In the genomic region with DNA sequence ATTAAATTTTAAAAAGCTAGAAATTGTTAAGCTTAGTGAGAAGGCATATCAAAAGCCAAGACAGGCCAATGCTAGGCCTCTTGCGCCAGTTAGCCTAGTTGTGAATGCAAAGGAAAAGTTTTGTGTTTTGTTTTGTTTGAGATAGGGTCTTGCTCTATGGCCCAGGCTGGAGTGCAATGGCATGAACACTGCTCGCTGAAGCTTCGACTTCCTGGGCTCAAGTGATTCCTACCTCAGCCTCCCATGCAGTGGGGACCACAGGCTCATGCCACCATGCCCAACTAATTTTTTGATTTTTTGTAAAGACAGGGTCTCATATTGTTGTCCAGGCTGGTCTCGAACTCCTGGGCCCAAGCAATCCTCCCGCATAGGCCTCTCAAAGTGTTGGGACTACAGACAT, we compare ENCODE assay signal across 21 cellular contexts. TPM values are rescaled to one million over a fixed set of nuclear protein-coding genes. Genes with fewer than 3 reads are reported as not detected.
A peak's percentile ranks its signal among the peaks of the same experiment; 100 is the strongest.
DNase-seq lines count a peak whose midpoint lies in the region; ATAC-seq and TF ChIP-seq lines count a peak whose summit lies in the region.
"Had no signal": no experiment of that assay in that cellular context is flagged by ENCODE, and none has a peak within 500 bp of the region (broad histone marks: within the 10 kb centered on the region; RNA-seq: fewer than 3 reads in every experiment).

No MANE protein-coding gene starts in this region.

- 64 to 74% methylated on average over 4 to 5 of the region's 5 CpGs for WGBS in esophagus squamous epithelium, 2 donors

- TF ChIP-seq POLR2A in breast epithelium (IDR thresholded peaks at IDR 0.05), result no peak
- TF ChIP-seq POLR2A in esophagus squamous epithelium (IDR thresholded peaks at IDR 0.05), result no peak

- H3K27ac Mint-ChIP-seq in MCF 10A (ENCODE audit: low read depth, unreplicated experiment) (peak overlapping the region; percentile 23), WTC11 (no peak overlapping the region), endothelial cell (ENCODE audit: unreplicated experiment) (peak overlapping the region; percentile 58)
- H3K27ac Mint-ChIP-seq: B cell; CD4-positive, CD25-positive, alpha-beta regulatory T cell; CD8-positive, alpha-beta T cell had no signal

- H3K36me3 Mint-ChIP-seq in MCF 10A (ENCODE audit: insufficient read depth, unreplicated experiment), result peaks cover 5% of the 10 kb centered on the region
- H3K36me3 Mint-ChIP-seq in WTC11, result peaks cover 8% of the 10 kb centered on the region; the same call in 1 of the 2 replicates
- H3K36me3 Mint-ChIP-seq in endothelial cell (ENCODE audit: low read depth, unreplicated experiment), result peaks cover 4% of the 10 kb centered on the region

- CTCF ChIA-PET in MCF 10A (lab: Yijun Ruan, JAX) (interaction anchor here (1.6 kb wide), 1 partner anchor 125 kb away, joined by 3 read pairs; no protein-coding TSS in a partner anchor), HEK293 (lab: Yijun Ruan, JAX) (no interaction called here), WTC11 (lab: Charles Lee) (no interaction called here)

- H3K4me1 Mint-ChIP-seq in MCF 10A (ENCODE audit: insufficient read depth, unreplicated experiment), result peaks cover 28% of the 10 kb centered on the region
- H3K4me1 Mint-ChIP-seq in WTC11, result peaks cover 43% of the 10 kb centered on the region
- H3K4me1 Mint-ChIP-seq in endothelial cell (ENCODE audit: unreplicated experiment), result peaks cover 17% of the 10 kb centered on the region

- H3K27ac ChIP-seq in breast epithelium (no peak overlapping the region), HEK293 (ENCODE audit: extremely low read depth, low read depth, low read length) (no peak overlapping the region), esophagus squamous epithelium (no peak overlapping the region)
- H3K27ac ChIP-seq: 22Rv1, BLaER1, C4-2B had no signal

- no peaks in the 10 kb centered on the region for H3K4me1 ChIP-seq in breast epithelium
- no peaks in the 10 kb centered on the region for H3K4me1 ChIP-seq in HEK293 (ENCODE audit: control insufficient read depth, insufficient read depth, low read length)
- H3K4me1 ChIP-seq in esophagus squamous epithelium, result peaks cover 10 to 53% (median 15%) of the 10 kb centered on the region in 3 donors
- H3K4me1 ChIP-seq: HAP-1 had no signal

- no TSS peak for BruUV-seq in MCF 10A (replicated peaks; lab: Mats Ljungman, UMichigan)

- H3K4me3 ChIP-seq in breast epithelium (no peak overlapping the region), HEK293 (ENCODE audit: low read depth, low read length) (no peak overlapping the region), esophagus squamous epithelium (no peak overlapping the region)
- H3K4me3 ChIP-seq: BLaER1, GM12878, HAP-1 had no signal

- DNase-seq in MCF 10A (ENCODE audit: unreplicated experiment) (no peak), breast epithelium (ENCODE audit: low spot score in 2 of 2) (no peak), WTC11 (ENCODE audit: low spot score) (no peak), endothelial cell (ENCODE audit: low spot score) (no peak), esophagus squamous epithelium (lab: John Stamatoyannopoulos, UW) (no peak)
- DNase-seq: CD4-positive, CD25-positive, alpha-beta regulatory T cell; CD8-positive, alpha-beta T cell; DMS 273 treated with DMSO at 0.1 percent for 48 hours; DMS79; EL; GDM1; GOT3 had no signal

- H3K9me3 Mint-ChIP-seq in MCF 10A (ENCODE audit: unreplicated experiment) (peaks cover 9% of the 10 kb centered on the region), WTC11 (peaks cover 10% of the 10 kb centered on the region; the same call in 1 of the 2 replicates), endothelial cell (ENCODE audit: unreplicated experiment) (peaks cover 4% of the 10 kb centered on the region)

- H3K9me3 ChIP-seq in breast epithelium (no peaks in the 10 kb centered on the region), HEK293 (ENCODE audit: control insufficient read depth, insufficient read depth, low read depth, low read length) (no peaks in the 10 kb centered on the region), esophagus squamous epithelium (no peaks in the 10 kb centered on the region)
- H3K9me3 ChIP-seq: HAP-1 had no signal

- H3K4me3 Mint-ChIP-seq in MCF 10A (ENCODE audit: unreplicated experiment), result no peak overlapping the region
- no peak overlapping the region for H3K4me3 Mint-ChIP-seq in WTC11
- H3K4me3 Mint-ChIP-seq in endothelial cell (ENCODE audit: unreplicated experiment), result no peak overlapping the region
- H3K4me3 Mint-ChIP-seq: B cell; CD4-positive, CD25-positive, alpha-beta regulatory T cell; CD8-positive, alpha-beta T cell had no signal

- TF ChIP-seq CTCF in MCF 10A (IDR thresholded peaks at IDR 0.05; ENCODE audit: unreplicated experiment), result no peak
- no peak for TF ChIP-seq CTCF in breast epithelium (IDR thresholded peaks at IDR 0.05)
- no peak for TF ChIP-seq CTCF in HEK293 (tag by site-specific recombination; IDR thresholded peaks at IDR 0.05)
- no peak for TF ChIP-seq CTCF in WTC11 (IDR thresholded peaks at IDR 0.05)
- TF ChIP-seq CTCF in endothelial cell (IDR thresholded peaks at IDR 0.05; ENCODE audit: unreplicated experiment), result no peak
- TF ChIP-seq CTCF in esophagus squamous epithelium (IDR thresholded peaks at IDR 0.05), result no peak

- no peaks in the 10 kb centered on the region for H3K27me3 Mint-ChIP-seq in MCF 10A (ENCODE audit: insufficient read depth, unreplicated experiment)
- no peaks in the 10 kb centered on the region for H3K27me3 Mint-ChIP-seq in WTC11 (ENCODE audit: low read depth)
- peaks cover 1% of the 10 kb centered on the region for H3K27me3 Mint-ChIP-seq in endothelial cell (ENCODE audit: unreplicated experiment)
- H3K27me3 Mint-ChIP-seq: B cell; CD4-positive, CD25-positive, alpha-beta regulatory T cell had no signal

- POLR2A ChIA-PET in MCF 10A (lab: Yijun Ruan, JAX) (no interaction called here), HEK293 (lab: Yijun Ruan, JAX) (no interaction called here), WTC11 (lab: Charles Lee) (no interaction called here)

- intact Hi-C loops in MCF 10A (cut with micrococcal nuclease) (no loop called here), breast epithelium (cut with DNase I; ENCODE audit: low total_unique reads) (no loop called here), esophagus squamous epithelium (cut with DNase I) (no loop called here)

- H3K27me3 ChIP-seq in breast epithelium (no peaks in the 10 kb centered on the region), esophagus squamous epithelium (no peaks in the 10 kb centered on the region)
- H3K27me3 ChIP-seq: BLaER1 had no signal

- ATAC-seq in WTC11 (no peak), GM21390 (IDR thresholded peaks at IDR 0.05; ENCODE audit: unreplicated experiment) (no peak), HG02610 (IDR thresholded peaks at IDR 0.05; ENCODE audit: unreplicated experiment) (no peak)
- ATAC-seq: CD8-positive, alpha-beta T cell; GM12878 had no signal

- no peaks in the 10 kb centered on the region for H3K36me3 ChIP-seq in breast epithelium
- no peaks in the 10 kb centered on the region; a peak in 1 of 3 replicates for H3K36me3 ChIP-seq in HEK293 (ENCODE audit: control insufficient read depth in 2 of 2, insufficient read depth in 1 of 2, low read length in 2 of 2)
- peaks cover 0 to 5% (median 0%) of the 10 kb centered on the region in 3 donors for H3K36me3 ChIP-seq in esophagus squamous epithelium
- H3K36me3 ChIP-seq: HAP-1 had no signal

TF ChIP-seq in HEK293, 187 proteins besides CTCF, POLR2A, EP300 and RAD21:
- TF ChIP-seq ZNF600 (tag by site-specific recombination; IDR thresholded peaks at IDR 0.05) (no peak), ZNF121 (tag by site-specific recombination; IDR thresholded peaks at IDR 0.05) (peak; percentile 74)

TF ChIP-seq in WTC11, 78 proteins besides CTCF, POLR2A, EP300 and RAD21:
- TF ChIP-seq E2F5 (CRISPR knock-in tag; IDR thresholded peaks at IDR 0.05) (no peak), ZNF121 (CRISPR knock-in tag; IDR thresholded peaks at IDR 0.05) (peak; percentile 63; the same call in 1 of the 2 replicates)

RNA-seq across cellular contexts. Expression of gene TRIM33, which starts 40.3 kb away (rescaled TPM):
- total RNA-seq in MCF 10A (2022), result 33.2 and 38.3 TPM in 2 replicates
- 10 to 100 TPM; 40.8 to 80.9 (median 56.4) TPM for total RNA-seq in breast epithelium
- total RNA-seq in WTC11 (2021), result 42.0 to 44.5 TPM (median 42.7 TPM) in 3 replicates
- total RNA-seq in endothelial cell (ENCODE audit: unreplicated experiment), result 36.2 TPM
- total RNA-seq in esophagus squamous epithelium, result 10 to 100 TPM; 19.1 to 38.7 (median 25.4) TPM
